Comparison of ENCODE assay signal across 14 cellular contexts in the genomic region with DNA sequence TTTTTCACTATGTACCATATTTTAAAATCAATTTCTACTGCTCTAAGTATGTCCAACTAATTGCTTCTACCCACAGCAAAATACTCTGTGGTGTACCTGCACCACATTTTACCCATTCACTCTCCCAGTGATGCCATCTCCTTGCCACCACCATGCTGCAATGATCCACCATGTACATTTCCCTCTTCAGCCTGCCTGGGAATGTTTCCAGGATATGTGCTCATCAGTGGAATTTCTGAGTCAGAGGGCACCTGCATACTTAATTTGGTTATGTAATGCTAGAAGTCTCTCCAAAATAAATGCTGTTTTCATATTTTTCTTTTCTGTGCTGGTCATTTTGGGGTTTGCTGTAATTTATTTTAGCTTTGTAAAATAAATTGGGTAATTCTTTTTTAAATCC. TPM values are rescaled to one million over a fixed set of nuclear protein-coding genes. Genes with fewer than 3 reads are reported as not detected.
DNase-seq lines count a peak whose midpoint lies in the region; ATAC-seq, FAIRE-seq and TF ChIP-seq lines count a peak whose summit lies in the region.
"Had no signal": no experiment of that assay in that cellular context is flagged by ENCODE, and none has a peak within 500 bp of the region (broad histone marks: within the 10 kb centered on the region; RNA-seq: fewer than 3 reads in every experiment).

No MANE protein-coding gene starts in this region.

- POLR2A ChIA-PET in HepG2 (lab: Yijun Ruan, JAX), result no interaction called here

- DNase-seq in HepG2 (ENCODE audit: low spot score) (no peak), SW 1271 (lab: John Stamatoyannopoulos, UW) (peak; percentile 59 to 78), fibroblast of the aortic adventitia (ENCODE audit: low read depth) (peak; percentile 79), urothelium cell line (ENCODE audit: low spot score) (peak; percentile 89), spleen (no peak), SHP77 treated with DMSO at 0.1 percent for 48 hours (lab: John Stamatoyannopoulos, UW) (no peak), esophagus muscularis mucosa (ENCODE audit: extremely low spot score) (no peak)
- DNase-seq: activated naive CD4-positive, alpha-beta T cell; AML-193; lower lobe of right lung; NCI-H524 treated with DMSO at 0.1 percent for 48 hours; stomach had no signal

- H3K4me3 ChIP-seq in liver (ENCODE audit: low read depth in 1 of 3, low read length in 3 of 3) (no peak overlapping the region), HepG2 (replicated peaks in 1 of 3; ENCODE audit: insufficient read depth in 1 of 3, low read depth in 2 of 3, low read length in 3 of 3) (no peak overlapping the region), fibroblast of the aortic adventitia (ENCODE audit: low read depth, low read length) (no peak overlapping the region), spleen (no peak overlapping the region), esophagus muscularis mucosa (no peak overlapping the region)
- H3K4me3 ChIP-seq: lower lobe of right lung, stomach had no signal

- intact Hi-C loops in HepG2 (cut with micrococcal nuclease; ENCODE audit: unreplicated experiment) (no loop called here), spleen (cut with DNase I; ENCODE audit: low total_unique reads) (no loop called here), esophagus muscularis mucosa (cut with DNase I) (no loop called here)

- no peaks in the 10 kb centered on the region for H4K20me1 ChIP-seq in HepG2 (ENCODE audit: insufficient read depth, low read length)

- no TSS peak for BruUV-seq in HepG2 (replicated peaks; lab: Mats Ljungman, UMichigan)

- TF ChIP-seq CTCF in liver (IDR thresholded peaks at IDR 0.05; ENCODE audit: low read depth, low read length, missing input control) (no peak), HepG2 (CRISPR knock-in tag; IDR thresholded peaks at IDR 0.05) (no peak), fibroblast of the aortic adventitia (IDR thresholded peaks at IDR 0.05; ENCODE audit: insufficient read depth, low read length) (no peak), spleen (IDR thresholded peaks at IDR 0.05 in 8 of 11, conservative IDR thresholded peaks at IDR 0.05 in 3 of 11) (no peak), esophagus muscularis mucosa (IDR thresholded peaks at IDR 0.05) (no peak)

- H3K9ac ChIP-seq in liver (ENCODE audit: low read depth in 1 of 2, low read length in 2 of 2) (no peak overlapping the region), HepG2 (ENCODE audit: insufficient read depth, low read depth, low read length) (no peak overlapping the region)

- no peaks in the 10 kb centered on the region for H3K79me2 ChIP-seq in HepG2 (ENCODE audit: insufficient read depth, low read length)

- TF ChIP-seq RAD21 in liver (IDR thresholded peaks at IDR 0.05) (peak in 1 of 2 donors; percentile 44), HepG2 (CRISPR knock-in tag; IDR thresholded peaks at IDR 0.05) (no peak)

- CTCF ChIA-PET in HepG2 (lab: Yijun Ruan, JAX; ENCODE audit: low intra/inter-chr PET ratio, low total read pairs), result no interaction called here

- H2AFZ ChIP-seq in HepG2 (ENCODE audit: low read length), result no peak overlapping the region

- in situ Hi-C loops in HepG2 (cut with HindIII; ENCODE audit: extremely low pct_ligation_motif_present, low pct_unique_long_range_greater_than_20kb), result no loop called here

- H3K27me3 ChIP-seq in liver (ENCODE audit: control insufficient read depth in 4 of 4, insufficient read depth in 4 of 4, low read length in 3 of 4), result no peaks in the 10 kb centered on the region
- H3K27me3 ChIP-seq in HepG2 (ENCODE audit: control insufficient read depth in 1 of 2, insufficient read depth in 2 of 2, low read length in 2 of 2), result no peaks in the 10 kb centered on the region
- no peaks in the 10 kb centered on the region for H3K27me3 ChIP-seq in spleen (replicated peaks in 1 of 7)
- H3K27me3 ChIP-seq in esophagus muscularis mucosa, result no peaks in the 10 kb centered on the region
- H3K27me3 ChIP-seq: stomach had no signal

- no peak for FAIRE-seq in HepG2 (lab: Jason Lieb, UNC)
- peak; percentile 90 for FAIRE-seq in urothelium cell line (lab: Jason Lieb, UNC)

- TF ChIP-seq POLR2A in HepG2 (IDR thresholded peaks at IDR 0.05; ENCODE audit: insufficient read depth in 1 of 2, low read depth in 2 of 2, low read length in 2 of 2) (no peak), spleen (IDR thresholded peaks at IDR 0.05) (no peak), esophagus muscularis mucosa (IDR thresholded peaks at IDR 0.05; ENCODE audit: low read depth) (no peak)

- no peak for TF ChIP-seq EP300 in HepG2 (IDR thresholded peaks at IDR 0.05; ENCODE audit: low read depth in 2 of 2, low read length in 2 of 2)
- no peak for TF ChIP-seq EP300 in HepG2 (CRISPR knock-in tag; IDR thresholded peaks at IDR 0.05; ENCODE audit: borderline replicate concordance)
- TF ChIP-seq EP300 in esophagus muscularis mucosa (IDR thresholded peaks at IDR 0.05), result no peak

- no peaks in the 10 kb centered on the region for H3K4me1 ChIP-seq in liver (ENCODE audit: control insufficient read depth in 4 of 4, insufficient read depth in 4 of 4, low read length in 3 of 4)
- H3K4me1 ChIP-seq in HepG2 (ENCODE audit: insufficient read depth, low read length), result no peaks in the 10 kb centered on the region
- H3K4me1 ChIP-seq in spleen, result no peaks in the 10 kb centered on the region
- H3K4me1 ChIP-seq in esophagus muscularis mucosa, result no peaks in the 10 kb centered on the region
- H3K4me1 ChIP-seq: lower lobe of right lung had no signal

- no peaks in the 10 kb centered on the region for H3K36me3 ChIP-seq in liver (ENCODE audit: control insufficient read depth in 4 of 4, insufficient read depth in 3 of 4, low read depth in 1 of 4, low read length in 3 of 4)
- H3K36me3 ChIP-seq in HepG2 (replicated peaks in 1 of 2; ENCODE audit: control insufficient read depth in 1 of 2, insufficient read depth in 2 of 2, low read length in 2 of 2), result no peaks in the 10 kb centered on the region
- no peaks in the 10 kb centered on the region for H3K36me3 ChIP-seq in spleen
- H3K36me3 ChIP-seq in esophagus muscularis mucosa, result no peaks in the 10 kb centered on the region
- H3K36me3 ChIP-seq: lower lobe of right lung, stomach had no signal

- no peak overlapping the region for H3K4me2 ChIP-seq in HepG2 (ENCODE audit: low read depth, low read length)

- H3K9me3 ChIP-seq in liver (ENCODE audit: control insufficient read depth in 4 of 4, low read length in 3 of 4) (peaks cover 0 to 2% (median 0%) of the 10 kb centered on the region in 4 donors), HepG2 (ENCODE audit: low read length) (0 out of 2 replicates have a peak, but pooled peaks cover 4% of the 10 kb centered on the region), spleen (peaks cover 0 to 11% (median 8%) of the 10 kb centered on the region in 8 donors), esophagus muscularis mucosa (peaks cover 0 to 8% (median 2%) of the 10 kb centered on the region in 4 donors)

- ATAC-seq in HepG2, result no peak
- ATAC-seq: lower lobe of right lung had no signal

- H3K27ac ChIP-seq in liver (ENCODE audit: low read depth in 1 of 2, low read length in 2 of 2) (no peak overlapping the region), HepG2 (ENCODE audit: extremely low read length, insufficient read depth, low read length) (no peak overlapping the region), spleen (no peak overlapping the region), esophagus muscularis mucosa (replicated peaks in 1 of 4) (no peak overlapping the region)
- H3K27ac ChIP-seq: lower lobe of right lung, stomach, VCaP had no signal

RNA-seq across cellular contexts. Expression of gene OCIAD2, which starts 33.2 kb away (rescaled TPM):
- 10 to 100 TPM in 1 of 2 donors, 1 to 10 TPM in 1; 8.5 to 12.2 TPM for total RNA-seq in liver
- 100 to 1,000 TPM in 1 of 2 donors, 10 to 100 TPM in 1; 40.8 to 159 TPM for polyA plus RNA-seq in liver
- not detected in 2 replicates for total RNA-seq in HepG2 (2016; rRNA removed; fragmentation: Illumina TruSeq; extraction: Trizol)
- not detected in 2 replicates for total RNA-seq in HepG2 (2016; cell fraction: cytosol; rRNA removed; fragmentation: Illumina TruSeq; extraction: Trizol; ENCODE audit: low read depth)
- not detected in 2 replicates for total RNA-seq in HepG2 (2016; cell fraction: insoluble cytoplasmic fraction; rRNA removed; fragmentation: Illumina TruSeq; extraction: Trizol)
- total RNA-seq in HepG2 (2016; cell fraction: membrane; rRNA removed; fragmentation: Illumina TruSeq; extraction: Trizol), result not detected in 2 replicates
- total RNA-seq in HepG2 (2016; cell fraction: nucleus; rRNA removed; fragmentation: Illumina TruSeq; extraction: Trizol), result not detected in 2 replicates
- polyA plus RNA-seq in HepG2 (2011; rRNA removed), result not detected in 2 replicates
- not detected in 2 replicates for polyA plus RNA-seq in HepG2 (2011; cell fraction: cytosol; rRNA removed)
- polyA plus RNA-seq in HepG2 (2011; cell fraction: nucleus; rRNA removed), result not detected in 2 replicates
- polyA plus RNA-seq in HepG2 (2012), result not detected in 2 replicates
- polyA plus RNA-seq in HepG2 (2016; cell fraction: cytosol; fragmentation: Illumina TruSeq; extraction: Trizol; ENCODE audit: low read depth), result not detected in 2 replicates
- polyA plus RNA-seq in HepG2 (2016; cell fraction: insoluble cytoplasmic fraction; fragmentation: Illumina TruSeq; extraction: Trizol; ENCODE audit: low read depth), result not detected in 2 replicates
- not detected in 2 replicates for polyA plus RNA-seq in HepG2 (2016; cell fraction: membrane; fragmentation: Illumina TruSeq; extraction: Trizol; ENCODE audit: low read depth)
- polyA plus RNA-seq in HepG2 (2016; cell fraction: nucleus; fragmentation: Illumina TruSeq; extraction: Trizol; ENCODE audit: insufficient read depth, low read depth), result not detected in 2 replicates
- polyA minus RNA-seq in HepG2 (2011; rRNA and poly(A)+ RNA removed; ENCODE audit: low replicate concordance), result 7.9 TPM in 1 of 2 replicates, not detected in the other
- not detected in 2 replicates for polyA minus RNA-seq in HepG2 (2011; cell fraction: cytosol; rRNA and poly(A)+ RNA removed)
- 0.90 TPM in 1 of 2 replicates, not detected in the other for polyA minus RNA-seq in HepG2 (2011; cell fraction: nucleus; rRNA and poly(A)+ RNA removed)
- total RNA-seq in fibroblast of the aortic adventitia (ENCODE audit: low replicate concordance), result 2.9 and 20.3 TPM in 2 replicates
- 10 to 100 TPM; 13.5 to 22.4 (median 17.6) TPM for total RNA-seq in spleen
- 10 to 100 TPM; 33.4 to 58.4 (median 37.6) TPM for polyA plus RNA-seq in spleen
- 1 to 10 TPM; 3.3 to 9.5 (median 7.9) TPM for total RNA-seq in esophagus muscularis mucosa

RNA-seq across cellular contexts. Expression of gene CWH43, which starts 46.3 kb away (rescaled TPM):
- total RNA-seq in liver (under 1 TPM in 1 of 2 donors, not detected in 1; 0.08 TPM), HepG2 (2016; rRNA removed; fragmentation: Illumina TruSeq; extraction: Trizol) (not detected in 2 replicates), fibroblast of the aortic adventitia (ENCODE audit: low replicate concordance) (not detected in 2 replicates), spleen (not detected), esophagus muscularis mucosa (not detected)
- polyA plus RNA-seq in liver (under 1 TPM; 0.10 to 0.13 TPM), HepG2 (2011; rRNA removed) (not detected in 2 replicates), spleen (not detected)
- total RNA-seq in HepG2 (2016; cell fraction: cytosol; rRNA removed; fragmentation: Illumina TruSeq; extraction: Trizol; ENCODE audit: low read depth), result not detected in 2 replicates
- not detected in 2 replicates for total RNA-seq in HepG2 (2016; cell fraction: insoluble cytoplasmic fraction; rRNA removed; fragmentation: Illumina TruSeq; extraction: Trizol)
- not detected in 2 replicates for total RNA-seq in HepG2 (2016; cell fraction: membrane; rRNA removed; fragmentation: Illumina TruSeq; extraction: Trizol)
- not detected in 2 replicates for total RNA-seq in HepG2 (2016; cell fraction: nucleus; rRNA removed; fragmentation: Illumina TruSeq; extraction: Trizol)
- polyA plus RNA-seq in HepG2 (2011; cell fraction: cytosol; rRNA removed), result not detected in 2 replicates
- not detected in 2 replicates for polyA plus RNA-seq in HepG2 (2011; cell fraction: nucleus; rRNA removed)
- not detected in 2 replicates for polyA plus RNA-seq in HepG2 (2012)
- not detected in 2 replicates for polyA plus RNA-seq in HepG2 (2016; cell fraction: cytosol; fragmentation: Illumina TruSeq; extraction: Trizol; ENCODE audit: low read depth)
- not detected in 2 replicates for polyA plus RNA-seq in HepG2 (2016; cell fraction: insoluble cytoplasmic fraction; fragmentation: Illumina TruSeq; extraction: Trizol; ENCODE audit: low read depth)
- polyA plus RNA-seq in HepG2 (2016; cell fraction: membrane; fragmentation: Illumina TruSeq; extraction: Trizol; ENCODE audit: low read depth), result not detected in 2 replicates
- not detected in 2 replicates for polyA plus RNA-seq in HepG2 (2016; cell fraction: nucleus; fragmentation: Illumina TruSeq; extraction: Trizol; ENCODE audit: insufficient read depth, low read depth)
- polyA minus RNA-seq in HepG2 (2011; rRNA and poly(A)+ RNA removed; ENCODE audit: low replicate concordance), result not detected in 2 replicates
- polyA minus RNA-seq in HepG2 (2011; cell fraction: cytosol; rRNA and poly(A)+ RNA removed), result not detected in 2 replicates
- polyA minus RNA-seq in HepG2 (2011; cell fraction: nucleus; rRNA and poly(A)+ RNA removed), result not detected in 2 replicates

Comparison
In these comparisons a context has a peak if more than half of its experiments do, and no peak if none do; other contexts are left out.
1. DNase-seq: peak in SW 1271 (2 of 2), fibroblast of the aortic adventitia (single experiment) and urothelium cell line (single experiment); none in HepG2 (single experiment), spleen (single experiment), SHP77 treated with DMSO at 0.1 percent for 48 hours (single experiment) and esophagus muscularis mucosa (single experiment).